8 cellular contexts compared by ENCODE assay signal in the genomic region with DNA sequence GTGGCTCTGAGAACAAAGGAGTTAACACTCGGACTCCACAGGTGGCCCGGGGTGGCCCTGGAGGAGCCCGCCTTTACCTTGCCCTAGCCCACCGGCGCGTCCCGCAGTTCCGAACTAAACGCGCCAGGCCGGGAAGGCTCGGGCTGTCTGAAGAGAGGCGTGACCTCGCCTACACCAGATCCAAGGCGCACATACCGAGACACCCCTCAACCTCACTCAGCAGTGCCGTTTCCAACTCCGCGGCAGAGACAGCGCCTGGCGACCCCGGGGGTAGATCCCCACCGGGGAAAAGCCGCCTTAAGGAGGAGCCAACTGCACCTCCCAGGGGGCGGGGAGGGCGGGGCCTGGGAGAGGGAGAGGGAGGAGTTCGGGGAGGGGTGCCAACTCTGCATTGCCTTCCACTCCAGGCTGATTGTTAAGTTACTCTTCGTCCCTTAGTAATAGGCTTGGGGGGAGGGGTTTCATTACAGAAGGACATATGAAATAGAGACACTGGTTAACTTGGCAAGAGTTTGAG. TPM values are rescaled to one million over a fixed set of nuclear protein-coding genes. Genes with fewer than 3 reads are reported as not detected.
DNase-seq lines count a peak whose midpoint lies in the region; ATAC-seq, FAIRE-seq and TF ChIP-seq lines count a peak whose summit lies in the region.

A gene (minus strand): TSS at position 272 of the 517 bp plus-strand sequence. CDS start 1,408 bp downstream, outside the sequence.

- ATAC-seq in HG02798 (IDR thresholded peaks at IDR 0.05; ENCODE audit: poor library complexity, unreplicated experiment) (peak; percentile 55), T-cell (replicated peaks in 1 of 4) (peak; percentile 67 to 71 (median 70)), left cardiac atrium (peak; percentile 84 to 94)

- CTCF ChIA-PET in T-cell (lab: Charles Lee) = interaction anchor here (0.6 to 1.0 kb wide), 3 partner anchors 9 to 330 kb away, joined by 3 to 5 read pairs (median 4); no protein-coding TSS in a partner anchor

- POLR2A ChIA-PET in T-cell (lab: Charles Lee) = interaction anchor here (0.5 to 1.0 kb wide), 5 partner anchors 7 to 1128 kb away, joined by 3 to 8 read pairs (median 5); no protein-coding TSS in a partner anchor

- H3K36me3 Mint-ChIP-seq in T-cell = no peaks in the 10 kb centered on the region

- intact Hi-C loops in left cardiac atrium (cut with DNase I) = loop anchor here in 1 of 2 donors (2.0 to 5.0 kb wide), 2 partner anchors 46 to 159 kb away; no protein-coding TSS in a partner anchor

- peaks cover 32 to 40% (median 35%) of the 10 kb centered on the region in 3 donors for H3K4me1 Mint-ChIP-seq in T-cell

- peak within 1 kb of the TSS; percentile 89 to 91 for H3K27ac Mint-ChIP-seq in T-cell

- FAIRE-seq in GM12891 (lab: Jason Lieb, UNC) (peak; percentile 65), urothelium cell line (lab: Jason Lieb, UNC) (no peak)

- H3K4me3 Mint-ChIP-seq in T-cell = peak within 1 kb of the TSS; percentile 91 to 95 (median 93)

- DNase-seq in GM12891 (ENCODE audit: insufficient read length, low spot score) = peak; percentile 80
- DNase-seq in NCI-H1436 (lab: John Stamatoyannopoulos, UW) = peak; percentile 90
- peak; percentile 53 to 79 (median 67) for DNase-seq in T-cell
- peak; percentile 91 for DNase-seq in amniotic epithelial cell (ENCODE audit: low read depth)
- peak; percentile 92 for DNase-seq in left cardiac atrium
- DNase-seq in pulmonary artery endothelial cell (ENCODE audit: low read depth, low spot score) = peak; percentile 79
- peak; percentile 89 for DNase-seq in urothelium cell line (ENCODE audit: low spot score)

- peak; percentile 50; the same call in 1 of the 2 replicates for TF ChIP-seq POLR2A in GM12891 (IDR thresholded peaks at IDR 0.05; ENCODE audit: low read depth, low read length)

- no peaks in the 10 kb centered on the region for H3K9me3 Mint-ChIP-seq in T-cell

- peaks cover 9 to 11% of the 10 kb centered on the region in 2 donors for H3K27me3 Mint-ChIP-seq in T-cell

TF ChIP-seq in GM12891, 5 proteins besides CTCF, POLR2A, EP300 and RAD21:
- TF ChIP-seq POLR2AphosphoS5 (IDR thresholded peaks at IDR 0.05; ENCODE audit: low read depth, low read length) (no peak), POU2F2 (IDR thresholded peaks at IDR 0.05; ENCODE audit: low read depth, low read length) (0 out of 2 replicates have a peak, but pooled peaks have one; percentile 30)

RNA-seq across cellular contexts. Expression of the gene that starts here (rescaled TPM):
- polyA plus RNA-seq in GM12891 (2012; ENCODE audit: low read depth, missing spikeins) = 18.2 TPM
- 10 to 100 TPM; 65.5 to 96.5 (median 68.4) TPM for total RNA-seq in T-cell
- 10 to 100 TPM; 44.1 to 59.0 TPM for total RNA-seq in left cardiac atrium
- 71.2 and 107 TPM in 2 replicates for total RNA-seq in pulmonary artery endothelial cell

Comparison
In these comparisons a context has a peak if more than half of its experiments do, and no peak if none do; other contexts are left out.
1. Peak in every context shown above with its lines: DNase-seq and ATAC-seq.